In the genomic region with DNA sequence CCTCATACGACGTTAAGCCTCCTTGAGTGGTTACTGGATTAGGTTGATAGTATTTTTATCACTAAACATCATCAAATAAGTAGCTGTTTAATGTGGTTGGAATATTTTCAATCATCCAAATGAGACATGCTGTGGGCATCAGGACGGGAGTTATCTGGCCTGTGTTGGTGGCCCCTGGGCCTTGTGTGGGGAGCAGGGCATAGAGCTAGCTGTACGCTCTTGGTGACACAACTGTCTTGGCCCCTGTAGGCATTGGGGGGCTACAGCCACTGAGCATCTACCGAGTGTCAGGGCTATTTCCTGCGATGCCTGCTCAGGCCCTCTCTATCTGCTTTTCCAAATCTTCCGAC, we compare ENCODE assay signal across 25 cellular contexts. TPM values are rescaled to one million over a fixed set of nuclear protein-coding genes. Genes with fewer than 3 reads are reported as not detected.
DNase-seq lines count a peak whose midpoint lies in the region; ATAC-seq and TF ChIP-seq lines count a peak whose summit lies in the region.
"Had no signal": no experiment of that assay in that cellular context is flagged by ENCODE, and none has a peak within 500 bp of the region (broad histone marks: within the 10 kb centered on the region; RNA-seq: fewer than 3 reads in every experiment).

No MANE protein-coding gene starts in this region.

- no peaks in the 10 kb centered on the region for H3K27me3 Mint-ChIP-seq in osteocyte (ENCODE audit: unreplicated experiment)
- H3K27me3 Mint-ChIP-seq: activated naive CD4-positive, alpha-beta T cell treated with anti-CD3 and anti-CD28 coated beads, Interleukin-2, amount 50 U/mL, for 24 hours had no signal

- H3K9me3 Mint-ChIP-seq in osteocyte (ENCODE audit: unreplicated experiment), result no peaks in the 10 kb centered on the region
- H3K9me3 Mint-ChIP-seq: activated CD4-positive, alpha-beta T cell treated with anti-CD3 and anti-CD28 coated beads, Interleukin-2, amount 10 ng/mL, durations not matched to agents 7 days and 5 days; activated naive CD4-positive, alpha-beta T cell treated with anti-CD3 and anti-CD28 coated beads, Interleukin-2, amount 50 U/mL, for 24 hours; nephron had no signal

- H3K9me3 ChIP-seq in left ventricle myocardium inferior (replicated peaks), result no peaks in the 10 kb centered on the region
- no peaks in the 10 kb centered on the region for H3K9me3 ChIP-seq in vagina
- H3K9me3 ChIP-seq: Peyer's patch had no signal

- no peak for ATAC-seq in HG02763 (IDR thresholded peaks at IDR 0.05; ENCODE audit: unreplicated experiment)
- ATAC-seq: GM12878, GM23338 had no signal

- no peak for TF ChIP-seq POLR2A in vagina (IDR thresholded peaks at IDR 0.05)

- no peak overlapping the region for H3K4me3 Mint-ChIP-seq in osteocyte (ENCODE audit: unreplicated experiment)
- H3K4me3 Mint-ChIP-seq: activated CD4-positive, alpha-beta T cell treated with anti-CD3 and anti-CD28 coated beads, Interleukin-2, amount 10 ng/mL, durations not matched to agents 7 days and 5 days; activated naive CD4-positive, alpha-beta T cell treated with anti-CD3 and anti-CD28 coated beads, Interleukin-2, amount 50 U/mL, for 24 hours; GM23338; nephron had no signal

- no peaks in the 10 kb centered on the region for H3K27me3 ChIP-seq in left ventricle myocardium inferior (ENCODE audit: low read depth)
- H3K27me3 ChIP-seq in vagina, result no peaks in the 10 kb centered on the region
- H3K27me3 ChIP-seq: Peyer's patch had no signal

- peak overlapping the region; percentile 54 for H3K27ac Mint-ChIP-seq in osteocyte (ENCODE audit: unreplicated experiment)
- H3K27ac Mint-ChIP-seq: activated CD4-positive, alpha-beta T cell treated with anti-CD3 and anti-CD28 coated beads, Interleukin-2, amount 10 ng/mL, durations not matched to agents 7 days and 5 days; activated naive CD4-positive, alpha-beta T cell treated with anti-CD3 and anti-CD28 coated beads, Interleukin-2, amount 50 U/mL, for 24 hours; GM23338; nephron had no signal

- H3K36me3 ChIP-seq in left ventricle myocardium inferior (peaks cover 36% of the 10 kb centered on the region), vagina (peaks cover 0 to 20% of the 10 kb centered on the region in 2 donors)

- H3K4me1 ChIP-seq in left ventricle myocardium inferior (peaks cover 50% of the 10 kb centered on the region), vagina (peaks cover 64% of the 10 kb centered on the region)
- H3K4me1 ChIP-seq: Peyer's patch had no signal

- TF ChIP-seq CTCF in left ventricle myocardium inferior (IDR thresholded peaks at IDR 0.05; ENCODE audit: borderline replicate concordance), result no peak
- TF ChIP-seq CTCF in coronary artery (IDR thresholded peaks at IDR 0.05), result no peak
- no peak for TF ChIP-seq CTCF in osteocyte (IDR thresholded peaks at IDR 0.05)
- TF ChIP-seq CTCF in vagina (IDR thresholded peaks at IDR 0.05), result no peak

- H3K4me3 ChIP-seq in left ventricle myocardium inferior, result no peak overlapping the region
- H3K4me3 ChIP-seq in coronary artery, result no peak overlapping the region
- no peak overlapping the region for H3K4me3 ChIP-seq in vagina
- H3K4me3 ChIP-seq: GM12878, GM23338, Peyer's patch, SK-N-MC had no signal

- peaks cover 18% of the 10 kb centered on the region for H3K36me3 Mint-ChIP-seq in osteocyte (ENCODE audit: unreplicated experiment)

- DNase-seq in left ventricle myocardium inferior, result no peak
- no peak for DNase-seq in cardiac septum (ENCODE audit: low spot score)
- no peak for DNase-seq in coronary artery (ENCODE audit: low spot score)
- DNase-seq in osteocyte (ENCODE audit: extremely low spot score, unreplicated experiment), result no peak
- DNase-seq in vagina (ENCODE audit: extremely low spot score in 2 of 2), result no peak
- no peak for DNase-seq in NOMO-1 (lab: John Stamatoyannopoulos, UW; ENCODE audit: unreplicated experiment in 2 of 2)
- DNase-seq in midbrain (lab: John Stamatoyannopoulos, UW), result no peak
- DNase-seq: activated CD4-positive, alpha-beta T cell treated with anti-CD3 and anti-CD28 coated beads, Interleukin-2, amount 10 ng/mL, durations not matched to agents 7 days and 5 days; cerebellar nuclear complex; COR-L47; DND-41; effector CD4-positive, alpha-beta T cell; NCI-H1092 treated with DMSO at 0.1 percent for 48 hours; NCI-H2029; Peyer's patch; stimulated activated naive CD4-positive, alpha-beta T cell treated with Interleukin-2 at 50 U/mL for 16 hours had no signal

- H3K27ac ChIP-seq in left ventricle myocardium inferior (replicated peaks) (peak overlapping the region; percentile 77), coronary artery (peak overlapping the region; percentile 22 to 71), vagina (peak overlapping the region; percentile 68)
- H3K27ac ChIP-seq: HL-60, parathyroid adenoma, SK-N-MC, VCaP had no signal

- peaks cover 50% of the 10 kb centered on the region for H3K4me1 Mint-ChIP-seq in osteocyte (ENCODE audit: unreplicated experiment)
- H3K4me1 Mint-ChIP-seq: GM23338 had no signal

- intact Hi-C loops in left ventricle myocardium inferior (cut with micrococcal nuclease), result no loop called here
- intact Hi-C loops in cardiac septum (cut with DNase I), result no loop called here
- intact Hi-C loops in vagina (cut with DNase I), result no loop called here

RNA-seq across cellular contexts. Expression of gene BAG3, which starts 28.3 kb away (rescaled TPM):
- total RNA-seq in left ventricle myocardium inferior, result 164 TPM
- 172 TPM for total RNA-seq in cardiac septum
- 40.1 and 41.0 TPM in 2 replicates for total RNA-seq in osteocyte
- total RNA-seq in vagina, result 69.0 TPM

RNA-seq across cellular contexts. Expression of gene INPP5F, which starts 46.4 kb away (rescaled TPM):
- 4.9 TPM for total RNA-seq in left ventricle myocardium inferior
- total RNA-seq in cardiac septum, result 20.2 TPM
- total RNA-seq in osteocyte, result 36.8 and 38.6 TPM in 2 replicates
- total RNA-seq in vagina, result 18.4 TPM
